In the genomic region with DNA sequence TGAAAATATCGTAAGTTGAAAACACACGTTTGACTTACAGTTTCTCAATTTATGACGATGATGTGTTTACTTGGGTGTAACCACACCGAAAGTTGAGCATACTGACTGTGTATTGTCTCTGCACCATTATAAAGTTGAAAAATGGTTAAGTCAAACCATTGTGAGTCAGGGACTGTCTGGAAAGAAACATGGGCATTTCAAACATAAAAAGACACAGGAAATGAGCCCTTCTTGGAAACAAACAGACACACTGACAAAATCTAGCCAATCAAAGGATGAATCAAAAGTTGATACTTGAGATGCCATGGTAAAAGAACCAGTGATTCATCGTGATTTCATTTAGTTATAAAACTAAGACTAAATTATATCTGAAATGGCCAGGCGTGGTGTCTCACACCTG, we compare ENCODE assay signal across 22 cellular contexts. TPM values are rescaled to one million over a fixed set of nuclear protein-coding genes. Genes with fewer than 3 reads are reported as not detected.
DNase-seq lines count a peak whose midpoint lies in the region; ATAC-seq, FAIRE-seq and TF ChIP-seq lines count a peak whose summit lies in the region.
"Had no signal": no experiment of that assay in that cellular context is flagged by ENCODE, and none has a peak within 500 bp of the region (broad histone marks: within the 10 kb centered on the region; RNA-seq: fewer than 3 reads in every experiment).

No MANE protein-coding gene starts in this region.

- H3K4me3 ChIP-seq in BJ (ENCODE audit: low read depth, low read length) (no peak overlapping the region), K562 (no peak overlapping the region), mesenchymal stem cell (ENCODE audit: insufficient read depth in 1 of 2, low read depth in 1 of 2, low read length in 2 of 2) (no peak overlapping the region), HAP-1 (no peak overlapping the region)
- H3K4me3 ChIP-seq: GM12878, GM23338, lower lobe of right lung, suprapubic skin had no signal

- POLR2A ChIA-PET in BJ (lab: Charles Lee) (no interaction called here), K562 (lab: Yijun Ruan, JAX) (interaction anchor here (1.1 kb wide), 1 partner anchor 10 kb away, joined by 5 read pairs; no protein-coding TSS in a partner anchor)

- intact Hi-C loops in K562 (cut with micrococcal nuclease): no loop called here
- intact Hi-C loops in Right ventricle myocardium inferior (cut with DNase I): no loop called here

- no peaks in the 10 kb centered on the region for H3K36me3 ChIP-seq in BJ (ENCODE audit: control insufficient read depth, insufficient read depth, low read length)
- H3K36me3 ChIP-seq in K562 (ENCODE audit: control insufficient read depth, insufficient read depth, low read length): no peaks in the 10 kb centered on the region
- no peaks in the 10 kb centered on the region for H3K36me3 ChIP-seq in mesenchymal stem cell (ENCODE audit: control insufficient read depth in 1 of 2, insufficient read depth in 2 of 2, low read depth in 1 of 2, low read length in 2 of 2)
- H3K36me3 ChIP-seq in HAP-1 (replicated peaks): no peaks in the 10 kb centered on the region
- H3K36me3 ChIP-seq: lower lobe of right lung, suprapubic skin had no signal

- no peak overlapping the region for H4K8ac ChIP-seq in mesenchymal stem cell (ENCODE audit: low read length)

- peak overlapping the region; percentile 1; the same call in 1 of the 2 replicates for H3K4me2 ChIP-seq in K562 (ENCODE audit: insufficient read depth, low read length)
- no peak overlapping the region for H3K4me2 ChIP-seq in mesenchymal stem cell (ENCODE audit: low read length, poor library complexity, severe bottlenecking)
- H3K4me2 ChIP-seq: GM23338 had no signal

- FAIRE-seq in K562 (lab: Jason Lieb, UNC): no peak
- FAIRE-seq: GM12878, small intestine had no signal

- ATAC-seq in K562 (no peak), Right ventricle myocardium inferior (no peak), GM19351 (IDR thresholded peaks at IDR 0.05; ENCODE audit: unreplicated experiment) (no peak)
- ATAC-seq: activated CD8-positive, alpha-beta memory T cell treated with anti-CD3 and anti-CD28 coated beads, Interleukin-2, amount 10 ng/mL, durations not matched to agents 7 days and 5 days; GM12878; GM23338; lower lobe of right lung; naive thymus-derived CD8-positive, alpha-beta T cell had no signal

- H2BK15ac ChIP-seq in mesenchymal stem cell (ENCODE audit: low read depth, poor library complexity, severe bottlenecking): no peak overlapping the region

- 16% methylated on average over 6 of the region's 6 CpGs for WGBS in K562 (ENCODE audit: insufficient coverage, low coverage, missing lambda C conversion rate)
- 57% methylated on average over 5 of the region's 6 CpGs for WGBS in mesenchymal stem cell

- no peaks in the 10 kb centered on the region for H3K9me1 ChIP-seq in K562 (ENCODE audit: control insufficient read depth, insufficient read depth, low read length)

- no peak overlapping the region for H4K91ac ChIP-seq in mesenchymal stem cell (ENCODE audit: low read length)

- no peak overlapping the region for H3K14ac ChIP-seq in mesenchymal stem cell (ENCODE audit: low read length in 2 of 2)

- no TSS peak for BruUV-seq in K562 (replicated peaks; lab: Mats Ljungman, UMichigan)

- in situ Hi-C loops in K562 (cut with MboI) (no loop called here), HAP-1 (cut with MboI; ENCODE audit: low sequenced_read_pairs) (no loop called here)

- TF ChIP-seq EP300 in K562 (IDR thresholded peaks at IDR 0.05; ENCODE audit: low read length): no peak

- H3K4me1 ChIP-seq in K562 (replicated peaks in 1 of 2; ENCODE audit: control insufficient read depth in 2 of 2, insufficient read depth in 2 of 2, low read length in 2 of 2) (peaks cover 0 to 2% of the 10 kb centered on the region in 2 experiments; a peak in 1 of 5 replicates), mesenchymal stem cell (ENCODE audit: control insufficient read depth, insufficient read depth, low read depth, low read length) (peaks cover 2% of the 10 kb centered on the region), HAP-1 (peaks cover 11% of the 10 kb centered on the region)
- H3K4me1 ChIP-seq: parathyroid adenoma had no signal

- H2BK12ac ChIP-seq in mesenchymal stem cell (ENCODE audit: low read length in 2 of 2): no peak overlapping the region

- no peak overlapping the region for H3K18ac ChIP-seq in mesenchymal stem cell (ENCODE audit: low read depth in 1 of 2, low read length in 2 of 2)

- peaks cover 5% of the 10 kb centered on the region; the same call in 1 of the 3 replicates for H3K79me2 ChIP-seq in K562 (ENCODE audit: control insufficient read depth, insufficient read depth, low read length)
- H3K79me2 ChIP-seq: parathyroid adenoma had no signal

- TF ChIP-seq CTCF in BJ (IDR thresholded peaks at IDR 0.05; ENCODE audit: insufficient read depth, low read depth, low read length): no peak
- no peak for TF ChIP-seq CTCF in K562 (IDR thresholded peaks at IDR 0.05 in 2 of 3, conservative IDR thresholded peaks at IDR 0.05 in 1 of 3; ENCODE audit: insufficient read depth in 2 of 3, low read depth in 1 of 3, low read length in 3 of 3)

- TF ChIP-seq RAD21 in K562 (CRISPR knock-in tag; conservative IDR thresholded peaks at IDR 0.05 in 1 of 2, IDR thresholded peaks at IDR 0.05 in 1 of 2): no peak

- CTCF ChIA-PET in BJ (lab: Yijun Ruan, JAX) (no interaction called here), K562 (lab: Yijun Ruan, JAX; ENCODE audit: low intra/inter-chr PET ratio) (no interaction called here)

- DNase-seq in BJ (ENCODE audit: low read depth) (peak; percentile 44), LHCN-M2 (ENCODE audit: low read depth) (peak; percentile 90), K562 (ENCODE audit: extremely low read depth in 1 of 4, low spot score in 3 of 4) (no peak), mesenchymal stem cell (peak; percentile 79), NCI-H2107 (lab: John Stamatoyannopoulos, UW) (no peak), HAP-1 (ENCODE audit: low spot score in 2 of 2) (no peak), Right ventricle myocardium inferior (ENCODE audit: missing footprints) (no peak)
- DNase-seq: activated CD4-positive, alpha-beta T cell treated with anti-CD3 and anti-CD28 coated beads for 1 hour; activated CD8-positive, alpha-beta memory T cell treated with anti-CD3 and anti-CD28 coated beads, Interleukin-2, amount 10 ng/mL, durations not matched to agents 7 days and 5 days; activated effector memory CD4-positive, alpha-beta T cell treated with Interleukin-2 at 50 U/mL for 16 hours; amniotic stem cell; lower lobe of right lung; naive thymus-derived CD8-positive, alpha-beta T cell; NCI-H1417; SHP77; small intestine; stimulated activated CD4-positive, alpha-beta T cell treated with anti-CD3 and anti-CD28 coated beads, Interleukin-4, amount 100 ng/mL, for 24 hours had no signal

- no peaks in the 10 kb centered on the region for H4K20me1 ChIP-seq in K562 (replicated peaks; ENCODE audit: control insufficient read depth, insufficient read depth, low read length)

- no peak for TF ChIP-seq POLR2A in K562 (conservative IDR thresholded peaks at IDR 0.05)

- peak overlapping the region; percentile 5; the same call in 1 of the 2 replicates for H2AFZ ChIP-seq in K562 (ENCODE audit: low read depth, low read length)
- no peak overlapping the region for H2AFZ ChIP-seq in mesenchymal stem cell (ENCODE audit: low read depth, low read length)
- H2AFZ ChIP-seq: GM23338, parathyroid adenoma had no signal

- H3K4ac ChIP-seq in mesenchymal stem cell (ENCODE audit: low read depth in 1 of 2, low read length in 2 of 2): no peak overlapping the region

- H2BK120ac ChIP-seq in mesenchymal stem cell (ENCODE audit: low read depth, low read length): no peak overlapping the region

- H3K27ac ChIP-seq in K562 (ENCODE audit: extremely low read depth, low read depth, low read length): no peak overlapping the region
- no peak overlapping the region for H3K27ac ChIP-seq in mesenchymal stem cell (ENCODE audit: low read length, poor library complexity, severe bottlenecking)
- H3K27ac ChIP-seq: lower lobe of right lung, parathyroid adenoma, suprapubic skin had no signal

- H3K23ac ChIP-seq in mesenchymal stem cell (ENCODE audit: low read length in 2 of 2): no peak overlapping the region

- no peak overlapping the region for H2AK5ac ChIP-seq in mesenchymal stem cell (ENCODE audit: low read length, severe bottlenecking)

- no peaks in the 10 kb centered on the region for H3K27me3 ChIP-seq in BJ (ENCODE audit: control insufficient read depth, insufficient read depth, low read length)
- H3K27me3 ChIP-seq in K562 (ENCODE audit: control insufficient read depth in 2 of 2, insufficient read depth in 2 of 2, low read length in 2 of 2): no peaks in the 10 kb centered on the region
- H3K27me3 ChIP-seq in mesenchymal stem cell (ENCODE audit: control insufficient read depth in 1 of 2, insufficient read depth in 1 of 2, low read length in 2 of 2): no peaks in the 10 kb centered on the region
- H3K27me3 ChIP-seq in HAP-1 (ENCODE audit: low read depth): no peaks in the 10 kb centered on the region

- H2BK5ac ChIP-seq in mesenchymal stem cell (ENCODE audit: low read depth, low read length, poor library complexity, severe bottlenecking): no peak overlapping the region

- H3K79me1 ChIP-seq in mesenchymal stem cell (replicated peaks; ENCODE audit: low read length, poor library complexity, severe bottlenecking): no peaks in the 10 kb centered on the region

- H3K9ac ChIP-seq in K562 (ENCODE audit: insufficient read depth in 1 of 2, low read depth in 2 of 2, low read length in 2 of 2): no peak overlapping the region
- no peak overlapping the region for H3K9ac ChIP-seq in mesenchymal stem cell (ENCODE audit: low read length)
- H3K9ac ChIP-seq: parathyroid adenoma had no signal

- no peaks in the 10 kb centered on the region for H3K9me3 ChIP-seq in K562 (replicated peaks; ENCODE audit: control insufficient read depth, insufficient read depth, low read depth, low read length)
- peaks cover 7% of the 10 kb centered on the region for H3K9me3 ChIP-seq in mesenchymal stem cell (ENCODE audit: control insufficient read depth, low read length)
- no peaks in the 10 kb centered on the region for H3K9me3 ChIP-seq in HAP-1
- H3K9me3 ChIP-seq: lower lobe of right lung, suprapubic skin had no signal

RNA-seq across cellular contexts. Expression of a gene that starts 5.3 kb away (rescaled TPM):
- polyA plus RNA-seq in BJ (2011; rRNA removed): 8.6 and 18.9 TPM in 2 replicates
- polyA minus RNA-seq in BJ (2011; rRNA and poly(A)+ RNA removed): 2.8 TPM in 2 replicates
- 64.8 and 77.9 TPM in 2 replicates for total RNA-seq in LHCN-M2 (2014; rRNA removed)
- 28.9 TPM for polyA plus RNA-seq in LHCN-M2 (2012)
- 1.4 and 4.2 TPM in 2 replicates for total RNA-seq in K562 (2011; cell fraction: chromatin; rRNA removed; ENCODE audit: low replicate concordance)
- total RNA-seq in K562 (2011; cell fraction: nucleolus; rRNA removed): 1.7 and 2.3 TPM in 2 replicates
- 3.5 and 5.3 TPM in 2 replicates for total RNA-seq in K562 (2011; cell fraction: nucleoplasm; rRNA removed)
- total RNA-seq in K562 (2014; rRNA removed): 5.0 and 6.4 TPM in 2 replicates
- 5.6 and 5.9 TPM in 2 replicates for total RNA-seq in K562 (2014; rRNA removed; fragmentation: Illumina TruSeq; extraction: Trizol)
- 4.6 and 5.3 TPM in 2 replicates for total RNA-seq in K562 (2015; rRNA removed; fragmentation: Illumina TruSeq; extraction: Trizol)
- total RNA-seq in K562 (2021): 4.0 and 4.8 TPM in 2 replicates
- polyA plus RNA-seq in K562 (2011; rRNA removed): 1.0 and 11.8 TPM in 2 replicates
- 0.52 and 3.7 TPM in 2 replicates for polyA plus RNA-seq in K562 (2011; cell fraction: cytosol; rRNA removed)
- 0.31 and 3.0 TPM in 2 replicates for polyA plus RNA-seq in K562 (2011; cell fraction: nucleus; rRNA removed)
- polyA plus RNA-seq in K562 (2012): 6.1 and 10.2 TPM in 2 replicates
- polyA plus RNA-seq in K562 (2014; fragmentation: Illumina TruSeq; extraction: Trizol): 10.2 and 11.5 TPM in 2 replicates
- polyA plus RNA-seq in K562 (2014; fragmentation: Nextera tagmentation; extraction: Ambion mirVana): 1 to 10 TPM; 4.0 to 5.4 TPM
- 8.3 TPM in 2 replicates for polyA plus RNA-seq in K562 (2014; rRNA removed)
- polyA minus RNA-seq in K562 (2011; rRNA and poly(A)+ RNA removed): 0.24 and 4.8 TPM in 2 replicates
- polyA minus RNA-seq in K562 (2011; cell fraction: cytosol; rRNA and poly(A)+ RNA removed): 1.2 TPM in 1 of 2 replicates, not detected in the other
- 0.94 TPM in 1 of 2 replicates, not detected in the other for polyA minus RNA-seq in K562 (2011; cell fraction: nucleus; rRNA and poly(A)+ RNA removed)
- polyA plus RNA-seq in mesenchymal stem cell (2013, experiment 1 of 2): 15.1 TPM
- polyA plus RNA-seq in mesenchymal stem cell (2013, experiment 2 of 2): 15.4 TPM
- total RNA-seq in Right ventricle myocardium inferior: 47.8 TPM
- total RNA-seq: activated CD8-positive, alpha-beta memory T cell treated with anti-CD3 and anti-CD28 coated beads, Interleukin-2, amount 10 ng/mL, durations not matched to agents 7 days and 5 days; GM12878; naive thymus-derived CD8-positive, alpha-beta T cell; suprapubic skin had no signal
- polyA plus RNA-seq: naive thymus-derived CD8-positive, alpha-beta T cell had no signal

Comparison
In these comparisons a context has a peak if more than half of its experiments do, and no peak if none do; other contexts are left out.
1. DNase-seq: peak in BJ (single experiment), LHCN-M2 (single experiment) and mesenchymal stem cell (single experiment); none in K562 (0 of 4), NCI-H2107 (single experiment), HAP-1 (0 of 2) and Right ventricle myocardium inferior (single experiment).